ENCODE assay signal across 6 cellular contexts in the genomic region with DNA sequence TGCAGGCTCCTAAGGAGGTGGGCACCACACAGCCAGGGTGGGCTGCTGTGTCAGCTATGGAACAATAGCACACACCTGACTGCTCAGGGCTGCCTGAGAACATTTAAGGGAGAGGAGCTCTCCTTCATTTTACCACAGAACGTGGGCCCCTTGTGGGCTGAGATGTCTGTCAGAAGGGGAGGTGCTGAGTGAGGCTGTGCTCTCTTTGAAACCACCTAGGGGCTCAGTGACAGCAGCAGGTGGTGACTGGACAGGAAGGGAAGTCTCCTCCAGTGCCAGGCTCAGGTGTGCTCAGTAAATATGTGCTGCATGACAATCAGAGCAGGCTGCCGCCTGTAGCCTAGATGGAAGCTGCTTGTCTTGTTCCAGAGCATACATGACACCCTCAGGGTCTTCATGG. TPM values are rescaled to one million over a fixed set of nuclear protein-coding genes. Genes with fewer than 3 reads are reported as not detected.
DNase-seq lines count a peak whose midpoint lies in the region; ATAC-seq, FAIRE-seq and TF ChIP-seq lines count a peak whose summit lies in the region.
"Not testable (repeated sequence)": the region's sequence is repeated elsewhere in the genome, so short reads cannot be mapped to it uniquely, and the experiment has no call there.

No MANE protein-coding gene starts in this region.

- CTCF ChIA-PET in Caco-2 (lab: Charles Lee); activated CD4-positive, alpha-beta memory T cell treated with anti-CD3 and anti-CD28 coated beads, Interleukin-2, amount 10 ng/mL, durations not matched to agents 7 days and 5 days (lab: Charles Lee): not testable (repeated sequence)
- CTCF ChIA-PET in GM12878 (lab: Yijun Ruan, JAX): interaction anchor here (1.0 to 18.5 kb wide), 9 partner anchors 17 to 339 kb away, joined by 3 to 349 read pairs (median 5); no protein-coding TSS in a partner anchor

- not testable (repeated sequence) for TF ChIP-seq RAD21 in GM12878 (IDR thresholded peaks at IDR 0.05; ENCODE audit: insufficient read depth, low read depth, low read length)

- RAD21 ChIA-PET in GM12878 (lab: Charles Lee; ENCODE audit: unreplicated experiment): interaction anchor here (1.1 to 4.3 kb wide), 5 partner anchors 17 to 322 kb away, joined by 3 to 23 read pairs (median 4); no protein-coding TSS in a partner anchor

- not testable (repeated sequence) for TF ChIP-seq EP300 in GM12878 (IDR thresholded peaks at IDR 0.05; ENCODE audit: borderline replicate concordance in 1 of 2, control insufficient read depth in 1 of 2, low read depth in 2 of 2, low read length in 2 of 2)

- peak overlapping the region; percentile 95 for H3K4me2 ChIP-seq in MM.1S (ENCODE audit: low read depth, low read length)
- H3K4me2 ChIP-seq in GM12878 (ENCODE audit: control insufficient read depth, insufficient read depth): not testable (repeated sequence)

- DNase-seq in Caco-2; GM12891 (ENCODE audit: insufficient read length, low spot score); GM12878 (ENCODE audit: low read depth, low spot score); nephron progenitor cell: not testable (repeated sequence)
- peak; percentile 87 for DNase-seq in MM.1S
- DNase-seq in activated CD4-positive, alpha-beta memory T cell treated with anti-CD3 and anti-CD28 coated beads, Interleukin-2, amount 10 ng/mL, durations not matched to agents 7 days and 5 days: peak; percentile 9

- 0% methylated on average over 2 of the region's 2 CpGs for WGBS in GM12878 (ENCODE audit: insufficient coverage, insufficient replicate concordance, low lambda C conversion rate, missing lambda C conversion rate)

- intact Hi-C loops in Caco-2 (cut with micrococcal nuclease; ENCODE audit: unreplicated experiment): loop anchor here (2.0 to 5.0 kb wide), 2 partner anchors 334 to 518 kb away; no protein-coding TSS in a partner anchor
- intact Hi-C loops in GM12878 (cut with micrococcal nuclease; ENCODE audit: unreplicated experiment): loop anchor here (10.0 kb wide), 1 partner anchor 392 kb away; no protein-coding TSS in a partner anchor

- in situ Hi-C loops in GM12878 (cut with MboI): not testable (repeated sequence)

- H3K9me3 ChIP-seq in Caco-2; MM.1S (replicated peaks; ENCODE audit: insufficient read depth, low read length); GM12878 (replicated peaks; ENCODE audit: control insufficient read depth, insufficient read depth, low read length): not testable (repeated sequence)

- H3K4me3 Mint-ChIP-seq in Caco-2 (ENCODE audit: unreplicated experiment); activated CD4-positive, alpha-beta memory T cell treated with anti-CD3 and anti-CD28 coated beads, Interleukin-2, amount 10 ng/mL, durations not matched to agents 7 days and 5 days; nephron progenitor cell: not testable (repeated sequence)

- FAIRE-seq in GM12891 (lab: Jason Lieb, UNC): peak; percentile 45
- not testable (repeated sequence) for FAIRE-seq in GM12878 (lab: Jason Lieb, UNC)

- not testable (repeated sequence) for TF ChIP-seq CTCF in Caco-2 (IDR thresholded peaks at IDR 0.05; ENCODE audit: insufficient read depth in 1 of 2, low read depth in 1 of 2, low read length in 1 of 2, severe bottlenecking in 1 of 2, unreplicated experiment in 1 of 2); MM.1S (IDR thresholded peaks at IDR 0.05; ENCODE audit: low read length); GM12878 (IDR thresholded peaks at IDR 0.05 in 2 of 3, conservative IDR thresholded peaks at IDR 0.05 in 1 of 3; ENCODE audit: control insufficient read depth in 2 of 3, extremely low read depth in 1 of 3, insufficient read depth in 1 of 3, low read depth in 3 of 3, low read length in 3 of 3); nephron progenitor cell (IDR thresholded peaks at IDR 0.05)

- H3K36me3 Mint-ChIP-seq in Caco-2 (ENCODE audit: insufficient read depth, unreplicated experiment); activated CD4-positive, alpha-beta memory T cell treated with anti-CD3 and anti-CD28 coated beads, Interleukin-2, amount 10 ng/mL, durations not matched to agents 7 days and 5 days (ENCODE audit: low read depth); nephron progenitor cell (ENCODE audit: low read depth): not testable (repeated sequence)

- not testable (repeated sequence) for TF ChIP-seq POLR2A in GM12891 (IDR thresholded peaks at IDR 0.05; ENCODE audit: low read depth, low read length); GM12878 (IDR thresholded peaks at IDR 0.05; ENCODE audit: low read depth, low read length)

- H3K27me3 ChIP-seq in Caco-2 (replicated peaks; ENCODE audit: control insufficient read depth, insufficient read depth, low read length); MM.1S (replicated peaks; ENCODE audit: insufficient read depth, low read length); GM12878 (replicated peaks in 1 of 2; ENCODE audit: control insufficient read depth in 2 of 2, insufficient read depth in 2 of 2, low read length in 1 of 2): not testable (repeated sequence)

- H3K9me3 Mint-ChIP-seq in Caco-2 (ENCODE audit: unreplicated experiment); activated CD4-positive, alpha-beta memory T cell treated with anti-CD3 and anti-CD28 coated beads, Interleukin-2, amount 10 ng/mL, durations not matched to agents 7 days and 5 days; nephron progenitor cell: not testable (repeated sequence)

- BruUV-seq in Caco-2 (replicated peaks; lab: Mats Ljungman, UMichigan); GM12878 (replicated peaks; lab: Mats Ljungman, UMichigan): not testable (repeated sequence)

- not testable (repeated sequence) for H3K4me1 ChIP-seq in Caco-2
- H3K4me1 ChIP-seq in MM.1S (ENCODE audit: low read length) (peaks cover 57% of the 10 kb centered on the region), GM12878 (ENCODE audit: control insufficient read depth, insufficient read depth, low read length) (peaks cover 52% of the 10 kb centered on the region)

- not testable (repeated sequence) for H3K36me3 ChIP-seq in Caco-2 (ENCODE audit: control insufficient read depth, insufficient read depth, low read length); MM.1S (replicated peaks; ENCODE audit: insufficient read depth, low read length); GM12878 (ENCODE audit: control insufficient read depth in 2 of 2, insufficient read depth in 2 of 2, low read length in 1 of 2)

- not testable (repeated sequence) for H3K79me2 ChIP-seq in MM.1S (ENCODE audit: low read length); GM12878 (ENCODE audit: control insufficient read depth, insufficient read depth, low read length)

- peak overlapping the region; percentile 85 for H3K9ac ChIP-seq in MM.1S (ENCODE audit: low read length)
- not testable (repeated sequence) for H3K9ac ChIP-seq in GM12878 (ENCODE audit: control insufficient read depth, insufficient read depth, low read length)

- H3K27ac ChIP-seq in MM.1S (ENCODE audit: low read length): peak overlapping the region; percentile 96
- not testable (repeated sequence) for H3K27ac ChIP-seq in GM12878 (ENCODE audit: control insufficient read depth, insufficient read depth)

- peak overlapping the region; percentile 22 for H3K27ac Mint-ChIP-seq in Caco-2 (ENCODE audit: unreplicated experiment)
- H3K27ac Mint-ChIP-seq in activated CD4-positive, alpha-beta memory T cell treated with anti-CD3 and anti-CD28 coated beads, Interleukin-2, amount 10 ng/mL, durations not matched to agents 7 days and 5 days: not testable (repeated sequence)
- peak overlapping the region; percentile 69 for H3K27ac Mint-ChIP-seq in nephron progenitor cell

- not testable (repeated sequence) for H3K4me1 Mint-ChIP-seq in Caco-2 (ENCODE audit: low read depth, unreplicated experiment); activated CD4-positive, alpha-beta memory T cell treated with anti-CD3 and anti-CD28 coated beads, Interleukin-2, amount 10 ng/mL, durations not matched to agents 7 days and 5 days
- H3K4me1 Mint-ChIP-seq in nephron progenitor cell: peaks cover 26% of the 10 kb centered on the region

- not testable (repeated sequence) for H3K27me3 Mint-ChIP-seq in Caco-2 (ENCODE audit: insufficient read depth, unreplicated experiment)
- H3K27me3 Mint-ChIP-seq in activated CD4-positive, alpha-beta memory T cell treated with anti-CD3 and anti-CD28 coated beads, Interleukin-2, amount 10 ng/mL, durations not matched to agents 7 days and 5 days: peaks cover 29% of the 10 kb centered on the region
- peaks cover 15% of the 10 kb centered on the region for H3K27me3 Mint-ChIP-seq in nephron progenitor cell (ENCODE audit: low read depth, poor library complexity)

- peaks cover 63% of the 10 kb centered on the region for H3F3A ChIP-seq in MM.1S (ENCODE audit: insufficient read depth, low read length)

- ATAC-seq in GM12878: peak; percentile 5; the same call in 1 of the 3 replicates

- H3K9me2 ChIP-seq in MM.1S (replicated peaks; ENCODE audit: insufficient read depth, low read length): not testable (repeated sequence)

- not testable (repeated sequence) for H4K20me1 ChIP-seq in MM.1S (ENCODE audit: insufficient read depth, low read length); GM12878 (ENCODE audit: control insufficient read depth, insufficient read depth)

- SMC1A ChIA-PET in GM12878 (lab: Charles Lee; ENCODE audit: uncharacterized antibody, unreplicated experiment): interaction anchor here (1.0 to 3.6 kb wide), 6 partner anchors 10 to 322 kb away, joined by 4 to 22 read pairs (median 6); no protein-coding TSS in a partner anchor

- H3K4me3 ChIP-seq in Caco-2 (ENCODE audit: low read depth, low read length); GM12878: not testable (repeated sequence)
- H3K4me3 ChIP-seq in MM.1S (ENCODE audit: low read length): peak overlapping the region; percentile 56

- peak overlapping the region; percentile 73 for H2AFZ ChIP-seq in MM.1S (ENCODE audit: low read length)
- H2AFZ ChIP-seq in GM12878 (ENCODE audit: control insufficient read depth, low read depth, low read length): not testable (repeated sequence)

- POLR2A ChIA-PET in Caco-2 (lab: Charles Lee): interaction anchor here (0.6 kb wide), 1 partner anchor 127 kb away, joined by 5 read pairs; no protein-coding TSS in a partner anchor
- POLR2A ChIA-PET in activated CD4-positive, alpha-beta memory T cell treated with anti-CD3 and anti-CD28 coated beads, Interleukin-2, amount 10 ng/mL, durations not matched to agents 7 days and 5 days (lab: Charles Lee); GM12878 (lab: Charles Lee): not testable (repeated sequence)

RNA-seq across cellular contexts. Expression of gene ETV3, which starts 35.1 kb away (rescaled TPM):
- total RNA-seq in Caco-2 (2022): 25.8 and 27.5 TPM in 2 replicates
- 7.4 TPM for polyA plus RNA-seq in GM12891 (2012; ENCODE audit: low read depth, missing spikeins)
- 10 to 100 TPM; 47.5 to 51.1 TPM for total RNA-seq in activated CD4-positive, alpha-beta memory T cell treated with anti-CD3 and anti-CD28 coated beads, Interleukin-2, amount 10 ng/mL, durations not matched to agents 7 days and 5 days
- 47.0 and 52.6 TPM in 2 replicates for total RNA-seq in GM12878 (2013; cell fraction: nucleolus; rRNA removed)
- 6.9 and 7.9 TPM in 2 replicates for total RNA-seq in GM12878 (2014; rRNA removed)
- 9.4 and 9.6 TPM in 2 replicates for total RNA-seq in GM12878 (2014; rRNA removed; fragmentation: Illumina TruSeq; extraction: Trizol)
- total RNA-seq in GM12878 (2021): 13.8 and 15.8 TPM in 2 replicates
- polyA plus RNA-seq in GM12878 (2011; ENCODE audit: low read depth): 4.2 TPM
- polyA plus RNA-seq in GM12878 (2011; rRNA removed): 10.6 and 10.7 TPM in 2 replicates
- polyA plus RNA-seq in GM12878 (2011; cell fraction: cytosol; rRNA removed): 5.7 and 6.2 TPM in 2 replicates
- polyA plus RNA-seq in GM12878 (2011; cell fraction: nucleus; rRNA removed): 10.2 and 11.6 TPM in 2 replicates
- polyA plus RNA-seq in GM12878 (2012): 6.7 and 7.3 TPM in 2 replicates
- polyA plus RNA-seq in GM12878 (2014; fragmentation: Illumina TruSeq; extraction: Trizol): 8.2 and 8.6 TPM in 2 replicates
- polyA plus RNA-seq in GM12878 (2014; fragmentation: Nextera tagmentation; extraction: Ambion mirVana): 1 to 10 TPM; 1.7 to 2.9 TPM
- 6.1 and 6.4 TPM in 2 replicates for polyA plus RNA-seq in GM12878 (2014; rRNA removed)
- polyA plus RNA-seq in GM12878 (2016; fragmentation: Nextera tagmentation; extraction: Ambion mirVana): 1 to 10 TPM; 3.6 to 4.6 TPM
- 22.7 and 23.6 TPM in 2 replicates for polyA minus RNA-seq in GM12878 (2011; rRNA and poly(A)+ RNA removed)
- polyA minus RNA-seq in GM12878 (2011; cell fraction: cytosol; rRNA and poly(A)+ RNA removed): 6.9 and 10.4 TPM in 2 replicates
- 15.6 and 26.3 TPM in 2 replicates for polyA minus RNA-seq in GM12878 (2011; cell fraction: nucleus; rRNA and poly(A)+ RNA removed)
